In the genomic region with DNA sequence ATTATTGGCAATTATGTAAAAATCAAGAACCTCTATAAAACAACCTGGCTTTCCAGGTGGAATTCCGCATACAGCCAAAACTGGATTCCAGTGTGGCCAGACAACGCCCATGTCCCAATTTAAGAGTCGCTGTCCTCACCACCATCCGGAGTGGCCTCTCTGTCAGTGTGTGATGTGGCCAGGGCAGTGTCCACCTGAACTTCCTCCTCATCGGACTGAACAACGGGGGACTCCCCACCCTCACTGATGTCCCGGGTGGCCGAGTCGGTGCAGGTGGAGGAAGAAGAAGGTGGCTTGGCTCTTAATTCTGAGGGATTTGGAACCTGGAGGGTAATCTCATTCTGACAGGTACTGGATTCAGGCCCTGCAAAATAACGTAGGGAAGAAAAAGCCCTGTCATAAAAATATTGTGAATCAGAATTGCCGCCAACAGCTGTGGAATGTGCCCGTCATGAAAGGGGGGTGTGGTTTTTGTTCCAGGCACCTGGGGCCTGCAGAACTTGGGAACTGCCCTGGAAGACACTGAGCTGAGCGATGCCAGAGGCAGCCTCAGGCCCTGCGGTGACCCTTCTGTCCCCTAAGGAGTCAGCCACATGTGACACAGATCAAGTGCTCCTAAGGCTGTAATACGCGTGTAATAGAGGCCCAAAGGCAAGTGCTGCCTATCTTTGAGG, we compare ENCODE assay signal across 10 cellular contexts.
DNase-seq lines count a peak whose midpoint lies in the region; ATAC-seq, FAIRE-seq and TF ChIP-seq lines count a peak whose summit lies in the region.
"Had no signal": no experiment of that assay in that cellular context is flagged by ENCODE, and none has a peak within 500 bp of the region (broad histone marks: within the 10 kb centered on the region; RNA-seq: fewer than 3 reads in every experiment).

No MANE protein-coding gene starts in this region.

- peaks cover 0 to 2% (median 0%) of the 10 kb centered on the region in 3 donors for H3K27me3 Mint-ChIP-seq in CD14-positive monocyte (ENCODE audit: low read depth in 3 of 3)
- H3K27me3 Mint-ChIP-seq in dendritic cell treated with granulocyte-macrophage colony-stimulating factor and Interleukin-4, amounts not matched to agents 40 ng/mL and 50 ng/mL, for 4 days: no peaks in the 10 kb centered on the region

- H3K4me1 Mint-ChIP-seq in CD14-positive monocyte: peaks cover 13% of the 10 kb centered on the region
- peaks cover 27% of the 10 kb centered on the region for H3K4me1 Mint-ChIP-seq in dendritic cell treated with granulocyte-macrophage colony-stimulating factor and Interleukin-4, amounts not matched to agents 40 ng/mL and 50 ng/mL, for 4 days (ENCODE audit: low read depth)

- H3K27ac ChIP-seq in neutrophil: peak overlapping the region; percentile 63
- no peak overlapping the region for H3K27ac ChIP-seq in colonic mucosa

- TF ChIP-seq CTCF in CD14-positive monocyte (IDR thresholded peaks at IDR 0.05) (no peak), neutrophil (IDR thresholded peaks at IDR 0.05) (no peak), colonic mucosa (IDR thresholded peaks at IDR 0.05) (no peak)

- FAIRE-seq in GM12891 (lab: Jason Lieb, UNC): no peak

- no peak overlapping the region for H3K4me3 ChIP-seq in neutrophil (ENCODE audit: low read depth in 1 of 2, low read length in 1 of 2)
- no peak overlapping the region for H3K4me3 ChIP-seq in colonic mucosa

- no peak overlapping the region for H3K9ac ChIP-seq in colonic mucosa (ENCODE audit: low read depth in 2 of 2, low read length in 2 of 2)

- H3K27me3 ChIP-seq in neutrophil (no peaks in the 10 kb centered on the region), colonic mucosa (no peaks in the 10 kb centered on the region)

- peaks cover 80 to 87% of the 10 kb centered on the region in 2 donors for H3K36me3 Mint-ChIP-seq in CD14-positive monocyte
- H3K36me3 Mint-ChIP-seq in dendritic cell treated with granulocyte-macrophage colony-stimulating factor and Interleukin-4, amounts not matched to agents 40 ng/mL and 50 ng/mL, for 4 days (ENCODE audit: low read depth): peaks cover 94% of the 10 kb centered on the region

- H3K4me1 ChIP-seq in neutrophil (ENCODE audit: control insufficient read depth in 1 of 2, insufficient read depth in 1 of 2, low read depth in 1 of 2, low read length in 1 of 2) (peaks cover 7 to 20% of the 10 kb centered on the region in 2 experiments), colonic mucosa (no peaks in the 10 kb centered on the region)

- ATAC-seq in HG02588 (IDR thresholded peaks at IDR 0.05; ENCODE audit: unreplicated experiment): no peak

- TF ChIP-seq POLR2A in GM12891 (IDR thresholded peaks at IDR 0.05; ENCODE audit: low read depth, low read length): 0 out of 2 replicates have a peak, but pooled peaks have one; percentile 43

- H3K27ac Mint-ChIP-seq in CD14-positive monocyte: peak overlapping the region in 5 of 7 donors; percentile 63 to 82 (median 72)
- peak overlapping the region; percentile 69 for H3K27ac Mint-ChIP-seq in dendritic cell treated with granulocyte-macrophage colony-stimulating factor and Interleukin-4, amounts not matched to agents 40 ng/mL and 50 ng/mL, for 4 days

- H3K9me3 Mint-ChIP-seq in CD14-positive monocyte: peaks cover 0 to 4% (median 2%) of the 10 kb centered on the region in 7 donors
- no peaks in the 10 kb centered on the region for H3K9me3 Mint-ChIP-seq in dendritic cell treated with granulocyte-macrophage colony-stimulating factor and Interleukin-4, amounts not matched to agents 40 ng/mL and 50 ng/mL, for 4 days

- H3K36me3 ChIP-seq in neutrophil (peaks cover 75% of the 10 kb centered on the region), colonic mucosa (no peaks in the 10 kb centered on the region)

- H3K9me3 ChIP-seq in neutrophil: no peaks in the 10 kb centered on the region
- no peaks in the 10 kb centered on the region for H3K9me3 ChIP-seq in colonic mucosa

- DNase-seq in CD14-positive monocyte (ENCODE audit: low spot score) (no peak), GM12891 (ENCODE audit: insufficient read length, low spot score) (no peak), colonic mucosa (no peak), SK-N-DZ (ENCODE audit: low spot score) (no peak)
- DNase-seq: IMR-90; NCI-H1105 treated with DMSO at 0.1 percent for 48 hours; stimulated activated CD4-positive, alpha-beta T cell treated with anti-CD3 and anti-CD28 coated beads, Interleukin-1b, Interleukin-23, amount 100 ng/mL, for 48 hours had no signal

- intact Hi-C loops in CD14-positive monocyte (cut with micrococcal nuclease): no loop called here
- intact Hi-C loops in dendritic cell treated with granulocyte-macrophage colony-stimulating factor and Interleukin-4, amounts not matched to agents 40 ng/mL and 50 ng/mL, for 4 days (cut with micrococcal nuclease): no loop called here
- intact Hi-C loops in colonic mucosa (cut with DNase I): no loop called here

- no peak overlapping the region for H3K4me3 Mint-ChIP-seq in CD14-positive monocyte
- no peak overlapping the region for H3K4me3 Mint-ChIP-seq in dendritic cell treated with granulocyte-macrophage colony-stimulating factor and Interleukin-4, amounts not matched to agents 40 ng/mL and 50 ng/mL, for 4 days

TF ChIP-seq in GM12891, 5 proteins besides CTCF, POLR2A, EP300 and RAD21:
- no peak for TF ChIP-seq TAF1 (IDR thresholded peaks at IDR 0.05; ENCODE audit: low read depth, low read length)
- no peak; the same call in 1 of the 2 replicates for TF ChIP-seq POLR2AphosphoS5 (IDR thresholded peaks at IDR 0.05; ENCODE audit: low read depth, low read length)
- TF ChIP-seq SPI1 (IDR thresholded peaks at IDR 0.05; ENCODE audit: low read depth, low read length): no peak
- TF ChIP-seq POU2F2 (IDR thresholded peaks at IDR 0.05; ENCODE audit: low read depth, low read length): no peak
- TF ChIP-seq PAX5 (IDR thresholded peaks at IDR 0.05; ENCODE audit: insufficient read depth, low read length, severe bottlenecking): no peak
